ENCODE assay signal across 20 cellular contexts in the genomic region with DNA sequence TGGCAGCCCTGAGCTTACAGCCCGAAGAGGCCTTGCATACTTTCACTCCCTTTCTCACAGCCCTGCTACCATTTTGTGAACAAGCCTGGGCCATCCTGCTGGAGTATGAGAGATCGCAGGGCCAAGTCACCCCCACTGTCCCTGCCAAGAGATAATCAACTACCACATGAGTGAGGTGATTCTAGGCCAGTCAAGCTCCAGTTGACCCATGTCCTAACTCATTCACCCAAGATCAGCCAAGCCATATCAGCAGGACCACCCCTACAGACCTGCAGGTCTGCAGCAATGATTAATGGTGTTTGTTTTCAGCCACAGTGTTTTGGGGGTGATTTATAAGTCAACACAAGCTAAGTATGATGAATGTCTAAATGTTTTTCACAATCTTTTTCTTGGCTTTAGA.
"Had no signal": no experiment of that assay in that cellular context is flagged by ENCODE, and none has a peak within 500 bp of the region (broad histone marks: within the 10 kb centered on the region; RNA-seq: fewer than 3 reads in every experiment).

No MANE protein-coding gene starts in this region.

- H3K36me3 Mint-ChIP-seq: naive thymus-derived CD4-positive, alpha-beta T cell had no signal

- DNase-seq: activated CD4-positive, CD25-positive, alpha-beta regulatory T cell treated with anti-CD3 and anti-CD28 coated beads, Interleukin-2, amount 50 U/mL, for 72 hours; activated naive CD4-positive, alpha-beta T cell treated with Interleukin-2 at 50 U/mL for 16 hours; anterior cingulate cortex; effector memory CD8-positive, alpha-beta T cell; head of caudate nucleus; left cardiac atrium; mucosa of descending colon; naive thymus-derived CD4-positive, alpha-beta T cell; posterior cingulate gyrus; stimulated activated CD4-positive, alpha-beta T cell treated with anti-CD3 and anti-CD28 coated beads, Interleukin-4, amount 100 ng/mL, for 4 hours; stimulated activated CD8-positive, alpha-beta memory T cell treated with anti-CD3 and anti-CD28 coated beads, Interleukin-4, amount 100 ng/mL, for 48 hours; stimulated activated naive CD4-positive, alpha-beta T cell treated with Interleukin-2 at 50 U/mL for 16 hours; substantia nigra; T1000 had no signal

- FAIRE-seq: bronchial epithelial cell, frontal cortex had no signal

- H3K9me3 Mint-ChIP-seq: activated T-helper 17 cell treated with anti-CD3 and anti-CD28 coated beads, Interleukin-2, amount 50 U/mL, for 72 hours; effector memory CD8-positive, alpha-beta T cell had no signal

- H3K4me3 ChIP-seq: mucosa of descending colon, skin epidermis, tibial nerve had no signal

- H3K27me3 Mint-ChIP-seq: activated T-helper 17 cell treated with anti-CD3 and anti-CD28 coated beads, Interleukin-2, amount 50 U/mL, for 72 hours had no signal

- H3K27me3 ChIP-seq: tibial nerve had no signal

- H3K36me3 ChIP-seq: tibial nerve had no signal

- ATAC-seq: activated T-helper 17 cell treated with anti-CD3 and anti-CD28 coated beads, Interleukin-2, amount 50 U/mL, for 72 hours; effector memory CD8-positive, alpha-beta T cell; left cardiac atrium; mucosa of descending colon; naive thymus-derived CD4-positive, alpha-beta T cell had no signal

- H3K27ac Mint-ChIP-seq: activated T-helper 17 cell treated with anti-CD3 and anti-CD28 coated beads, Interleukin-2, amount 50 U/mL, for 72 hours; effector memory CD8-positive, alpha-beta T cell; naive thymus-derived CD4-positive, alpha-beta T cell had no signal

- H3K4me1 Mint-ChIP-seq: activated T-helper 17 cell treated with anti-CD3 and anti-CD28 coated beads, Interleukin-2, amount 50 U/mL, for 72 hours had no signal

- H3K4me3 Mint-ChIP-seq: activated T-helper 17 cell treated with anti-CD3 and anti-CD28 coated beads, Interleukin-2, amount 50 U/mL, for 72 hours; effector memory CD8-positive, alpha-beta T cell; naive thymus-derived CD4-positive, alpha-beta T cell had no signal

- H3K9me3 ChIP-seq: mucosa of descending colon, tibial nerve had no signal

- H3K27ac ChIP-seq: epithelial cell of prostate, skin epidermis had no signal
